Comparison of ENCODE assay signal across 35 cellular contexts in the genomic region with DNA sequence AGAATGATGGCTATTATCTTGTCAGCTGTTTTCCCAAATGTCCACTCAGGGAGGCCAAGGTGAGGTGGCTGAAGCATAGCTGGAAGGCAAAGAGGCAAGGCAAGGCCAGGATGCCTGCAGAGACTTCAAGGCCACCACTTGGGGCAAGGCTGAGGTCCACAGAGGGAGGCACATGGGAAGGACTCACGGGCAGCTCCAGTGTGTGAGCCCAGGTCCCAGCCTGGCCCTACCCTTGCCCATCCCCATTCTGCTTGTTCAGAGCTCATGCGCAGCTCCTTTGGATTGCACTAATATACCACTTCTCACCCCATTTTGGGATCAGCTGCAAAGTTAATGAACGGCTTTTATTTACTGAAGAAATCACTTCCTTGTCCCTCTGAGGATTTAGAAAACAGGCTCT.
"Had no signal": no experiment of that assay in that cellular context is flagged by ENCODE, and none has a peak within 500 bp of the region (broad histone marks: within the 10 kb centered on the region; RNA-seq: fewer than 3 reads in every experiment).

No MANE protein-coding gene starts in this region.

- H3K27me3 ChIP-seq: adrenal gland, body of pancreas, brain microvascular endothelial cell, breast epithelium had no signal

- ATAC-seq: activated CD8-positive, alpha-beta T cell treated with anti-CD3 and anti-CD28 coated beads for 36 hours; activated naive CD4-positive, alpha-beta T cell treated with anti-CD3 and anti-CD28 coated beads, Interleukin-2, amount 50 U/mL, for 72 hours; activated T-cell treated with anti-CD3 and anti-CD28 coated beads, Interleukin-2, amount 50 U/mL, for 4 hours; activated T-cell treated with anti-CD3 and anti-CD28 coated beads, Interleukin-2, amount 50 U/mL, for 72 hours; activated T-helper 17 cell treated with anti-CD3 and anti-CD28 coated beads, Interleukin-2, amount 50 U/mL, for 72 hours; body of pancreas had no signal

- H3K36me3 Mint-ChIP-seq: activated CD4-positive, alpha-beta memory T cell treated with anti-CD3 and anti-CD28 coated beads for 36 hours; activated naive CD4-positive, alpha-beta T cell treated with anti-CD3 and anti-CD28 coated beads, Interleukin-2, amount 50 U/mL, for 72 hours; activated naive CD8-positive, alpha-beta T cell treated with anti-CD3 and anti-CD28 coated beads for 36 hours had no signal

- H3K4me1 ChIP-seq: adrenal gland, body of pancreas had no signal

- H3K27me3 Mint-ChIP-seq: activated CD4-positive, alpha-beta T cell treated with anti-CD3 and anti-CD28 coated beads, Interleukin-2, amount 10 ng/mL, durations not matched to agents 24 days and 14 days had no signal

- H3K27ac ChIP-seq: adrenal gland, body of pancreas, brain microvascular endothelial cell, breast epithelium, VCaP had no signal

- H3K27ac Mint-ChIP-seq: activated B cell treated with CpG ODN at 0.5 μM for 24 hours; activated CD4-positive, alpha-beta memory T cell treated with anti-CD3 and anti-CD28 coated beads for 36 hours; activated CD4-positive, alpha-beta T cell treated with anti-CD3 and anti-CD28 coated beads, Interleukin-2, amount 10 ng/mL, durations not matched to agents 24 days and 14 days; activated CD8-positive, alpha-beta T cell treated with anti-CD3 and anti-CD28 coated beads for 36 hours; activated naive CD4-positive, alpha-beta T cell treated with anti-CD3 and anti-CD28 coated beads for 36 hours; activated naive CD4-positive, alpha-beta T cell treated with anti-CD3 and anti-CD28 coated beads, Interleukin-2, amount 50 U/mL, for 72 hours; activated naive CD8-positive, alpha-beta T cell treated with anti-CD3 and anti-CD28 coated beads for 36 hours; activated T-cell treated with anti-CD3 and anti-CD28 coated beads, Interleukin-2, amount 50 U/mL, for 72 hours; activated T-helper 1 cell treated with anti-CD3 and anti-CD28 coated beads, Interleukin-12 subunit alpha, Interleukin-12 subunit beta, Interleukin-2, Interleukin-4 antibody, amounts not matched to agents 30 ng/mL and 10 ng/mL and 1 ng/mL, durations not matched to agents 14 hours and 24 hours and 36 hours; activated T-helper 17 cell treated with anti-CD3 and anti-CD28 coated beads, Interleukin-2, amount 50 U/mL, for 72 hours; T-helper 1 cell treated with Interleukin-12 subunit alpha and Interleukin-12 subunit beta and Interleukin-4 antibody, amounts not matched to agents 30 μg/mL and 1 μg/mL, for 36 hours; T-helper 2 cell treated with Interferon-gamma antibody and Interleukin-4, amounts not matched to agents 5 μg/mL and 100 μg/mL, for 36 hours had no signal

- H3K4me1 Mint-ChIP-seq: activated CD4-positive, alpha-beta T cell treated with anti-CD3 and anti-CD28 coated beads, Interleukin-2, amount 10 ng/mL, durations not matched to agents 24 days and 14 days; activated T-helper 17 cell treated with anti-CD3 and anti-CD28 coated beads, Interleukin-2, amount 50 U/mL, for 72 hours had no signal

- DNase-seq: activated B cell treated with CpG ODN at 0.5 μM for 24 hours; activated CD4-positive, alpha-beta memory T cell treated with anti-CD3 and anti-CD28 coated beads for 36 hours; activated CD4-positive, alpha-beta T cell treated with anti-CD3 and anti-CD28 coated beads for 4 hours; activated CD4-positive, alpha-beta T cell treated with anti-CD3 and anti-CD28 coated beads, Interleukin-2, amount 10 ng/mL, durations not matched to agents 24 days and 14 days; activated CD4-positive, alpha-beta T cell treated with anti-CD3 and anti-CD28 coated beads, Interleukin-2, amount 50 U/mL, for 1 hour; activated CD4-positive, alpha-beta T cell treated with anti-CD3 and anti-CD28 coated beads, Interleukin-2, amount 50 U/mL, for 4 hours; activated CD4-positive, CD25-positive, alpha-beta regulatory T cell treated with anti-CD3 and anti-CD28 coated beads, Interleukin-2, amount 50 U/mL, for 72 hours; activated CD8-positive, alpha-beta memory T cell treated with anti-CD3 and anti-CD28 coated beads, Interleukin-2, amount 50 U/mL, for 4 hours; activated CD8-positive, alpha-beta T cell treated with anti-CD3 and anti-CD28 coated beads for 36 hours; activated effector memory CD4-positive, alpha-beta T cell treated with anti-CD3 and anti-CD28 coated beads, Interleukin-2, amount 50 U/mL, for 16 hours; activated gamma-delta T cell treated with Interleukin-2 at 50 U/mL for 16 hours; activated naive CD4-positive, alpha-beta T cell; activated naive CD4-positive, alpha-beta T cell treated with anti-CD3 and anti-CD28 coated beads for 36 hours; activated naive CD4-positive, alpha-beta T cell treated with anti-CD3 and anti-CD28 coated beads, Interleukin-2, amount 50 U/mL, for 16 hours; activated naive CD8-positive, alpha-beta T cell treated with anti-CD3 and anti-CD28 coated beads for 36 hours; activated T-cell treated with anti-CD3 and anti-CD28 coated beads for 4 hours; activated T-cell treated with anti-CD3 and anti-CD28 coated beads, Interleukin-2, amount 50 U/mL, for 1 hour; activated T-cell treated with anti-CD3 and anti-CD28 coated beads, Interleukin-2, amount 50 U/mL, for 4 hours; activated T-cell treated with anti-CD3 and anti-CD28 coated beads, Interleukin-2, amount 50 U/mL, for 72 hours; adrenal gland; amniotic stem cell; aorta; body of pancreas; brain microvascular endothelial cell; central memory CD4-positive, alpha-beta T cell; T-helper 1 cell; T-helper 2 cell; T-helper 9 cell had no signal

- H3K36me3 ChIP-seq: adrenal gland, brain microvascular endothelial cell, breast epithelium had no signal

- H3K9me3 Mint-ChIP-seq: activated CD4-positive, alpha-beta T cell treated with anti-CD3 and anti-CD28 coated beads, Interleukin-2, amount 10 ng/mL, durations not matched to agents 24 days and 14 days; activated naive CD4-positive, alpha-beta T cell treated with anti-CD3 and anti-CD28 coated beads, Interleukin-2, amount 50 U/mL, for 72 hours; activated T-helper 17 cell treated with anti-CD3 and anti-CD28 coated beads, Interleukin-2, amount 50 U/mL, for 72 hours had no signal

- H3K4me3 ChIP-seq: adrenal gland, body of pancreas, breast epithelium had no signal

- H3K9me3 ChIP-seq: adrenal gland, body of pancreas, breast epithelium had no signal

- H3K4me3 Mint-ChIP-seq: activated B cell treated with CpG ODN at 0.5 μM for 24 hours; activated CD4-positive, alpha-beta memory T cell treated with anti-CD3 and anti-CD28 coated beads for 36 hours; activated CD4-positive, alpha-beta T cell treated with anti-CD3 and anti-CD28 coated beads, Interleukin-2, amount 10 ng/mL, durations not matched to agents 24 days and 14 days; activated CD8-positive, alpha-beta T cell treated with anti-CD3 and anti-CD28 coated beads for 36 hours; activated naive CD4-positive, alpha-beta T cell treated with anti-CD3 and anti-CD28 coated beads for 36 hours; activated naive CD8-positive, alpha-beta T cell treated with anti-CD3 and anti-CD28 coated beads for 36 hours; activated T-cell treated with anti-CD3 and anti-CD28 coated beads, Interleukin-2, amount 50 U/mL, for 4 hours; activated T-cell treated with anti-CD3 and anti-CD28 coated beads, Interleukin-2, amount 50 U/mL, for 72 hours; activated T-helper 1 cell treated with anti-CD3 and anti-CD28 coated beads, Interleukin-12 subunit alpha, Interleukin-12 subunit beta, Interleukin-2, Interleukin-4 antibody, amounts not matched to agents 30 ng/mL and 10 ng/mL and 1 ng/mL, durations not matched to agents 14 hours and 24 hours and 36 hours; activated T-helper 17 cell treated with anti-CD3 and anti-CD28 coated beads, Interleukin-2, amount 50 U/mL, for 72 hours; T-helper 1 cell treated with Interleukin-12 subunit alpha and Interleukin-12 subunit beta and Interleukin-4 antibody, amounts not matched to agents 30 μg/mL and 1 μg/mL, for 36 hours; T-helper 2 cell treated with Interferon-gamma antibody and Interleukin-4, amounts not matched to agents 5 μg/mL and 100 μg/mL, for 36 hours had no signal
